In genomic region chr4:1172228-1172851, GRCh38 we compare ENCODE assay signal across 9 cellular contexts. TPM values are rescaled to one million over a fixed set of nuclear protein-coding genes. Genes with fewer than 3 reads are reported as not detected.
DNase-seq lines count a peak whose midpoint lies in the region; ATAC-seq and TF ChIP-seq lines count a peak whose summit lies in the region.
"Had no signal": no experiment of that assay in that cellular context is flagged by ENCODE, and none has a peak within 500 bp of the region (broad histone marks: within the 10 kb centered on the region; RNA-seq: fewer than 3 reads in every experiment).

TSS of gene SPON2 (minus strand) at chr4:1172583.

- intact Hi-C loops in natural killer cell (cut with micrococcal nuclease): no loop called here

- H3K4me3 Mint-ChIP-seq in natural killer cell: peak within 1 kb of the TSS; percentile 94

- ATAC-seq in natural killer cell: no peak
- ATAC-seq in GM18511 (IDR thresholded peaks at IDR 0.05; ENCODE audit: unreplicated experiment): no peak
- ATAC-seq in GM18870 (IDR thresholded peaks at IDR 0.05; ENCODE audit: unreplicated experiment): no peak

- no peaks in the 10 kb centered on the region for H3K36me3 Mint-ChIP-seq in natural killer cell

- peak within 1 kb of the TSS; percentile 92 to 96 for H3K27ac Mint-ChIP-seq in natural killer cell

- H3K4me1 Mint-ChIP-seq in natural killer cell: peaks cover 47 to 74% of the 10 kb centered on the region in 2 donors

- H3K4me3 ChIP-seq in fibroblast of mammary gland (ENCODE audit: control insufficient read depth, low read depth, low read length): peak within 1 kb of the TSS; percentile 80

- TF ChIP-seq CTCF in RWPE1 (conservative IDR thresholded peaks at IDR 0.05; ENCODE audit: low read depth) (no peak), fibroblast of mammary gland (conservative IDR thresholded peaks at IDR 0.05; ENCODE audit: control insufficient read depth, insufficient read depth, low read depth, low read length) (no peak), natural killer cell (IDR thresholded peaks at IDR 0.05) (no peak)

- CTCF ChIA-PET in RWPE1 (lab: Yijun Ruan, JAX): interaction anchor here (0.7 kb wide), 3 partner anchors 28 to 512 kb away, joined by 3 to 5 read pairs (median 3); partner anchors contain the start of gene FAM53A

- DNase-seq in AG08396 (ENCODE audit: low spot score): peak; percentile 73
- DNase-seq in RWPE1 (ENCODE audit: low spot score): no peak
- DNase-seq in fibroblast of mammary gland (ENCODE audit: low read depth): peak; percentile 80
- peak; percentile 31 for DNase-seq in natural killer cell
- DNase-seq in amniotic stem cell (lab: John Stamatoyannopoulos, UW): no peak
- DNase-seq in cerebellar cortex (ENCODE audit: low spot score): no peak
- DNase-seq: hippocampal formation had no signal

- POLR2A ChIA-PET in RWPE1 (lab: Yijun Ruan, JAX; ENCODE audit: low non-redundant PET): no interaction called here

- H3K27ac ChIP-seq in RWPE1: peak within 1 kb of the TSS; percentile 79

- no peaks in the 10 kb centered on the region for H3K27me3 Mint-ChIP-seq in natural killer cell (ENCODE audit: low read depth in 2 of 2)

- H3K9me3 Mint-ChIP-seq in natural killer cell: no peaks in the 10 kb centered on the region

RNA-seq across cellular contexts. Expression of gene SPON2, which starts in this region (rescaled TPM):
- total RNA-seq in natural killer cell: 1,000 to 10,000 TPM; 1,124 to 1,574 (median 1,339) TPM

Comparison
In these comparisons a context has a peak if more than half of its experiments do, and no peak if none do; other contexts are left out.
1. DNase-seq: peak in AG08396 (single experiment), fibroblast of mammary gland (single experiment) and natural killer cell (single experiment); none in RWPE1 (single experiment), amniotic stem cell (single experiment) and cerebellar cortex (single experiment).